In genomic region chr14:61399365-61399764, GRCh38 we compare ENCODE assay signal across 15 cellular contexts.
"Had no signal": no experiment of that assay in that cellular context is flagged by ENCODE, and none has a peak within 500 bp of the region (broad histone marks: within the 10 kb centered on the region; RNA-seq: fewer than 3 reads in every experiment).

No MANE protein-coding gene starts in this region.

- H3K36me3 ChIP-seq: brain microvascular endothelial cell, neutrophil, thyroid gland, uterus had no signal

- H3K4me1 ChIP-seq: parathyroid adenoma, thyroid gland, uterus had no signal

- DNase-seq: activated B cell treated with CpG ODN at 0.5 μM for 24 hours; activated CD4-positive, alpha-beta T cell treated with anti-CD3 and anti-CD28 coated beads, Interleukin-2, amount 10 ng/mL, durations not matched to agents 24 days and 14 days; activated CD8-positive, alpha-beta memory T cell treated with anti-CD3 and anti-CD28 coated beads for 24 hours; activated naive CD8-positive, alpha-beta T cell treated with anti-CD3 and anti-CD28 coated beads, Interleukin-2, amount 10 ng/mL, durations not matched to agents 7 days and 5 days; anterior cingulate cortex; brain microvascular endothelial cell; erythroblast; islet precursor cell; stimulated activated CD4-positive, alpha-beta T cell treated with anti-CD3 and anti-CD28 coated beads, Interleukin-1b, Interleukin-23, amount 100 ng/mL, for 48 hours; thyroid gland; uterus had no signal

- H3K9me3 Mint-ChIP-seq: activated B cell treated with CpG ODN at 0.5 μM for 24 hours; activated CD4-positive, alpha-beta T cell treated with anti-CD3 and anti-CD28 coated beads, Interleukin-2, amount 10 ng/mL, durations not matched to agents 24 days and 14 days; activated naive CD8-positive, alpha-beta T cell treated with anti-CD3 and anti-CD28 coated beads, Interleukin-2, amount 10 ng/mL, durations not matched to agents 7 days and 5 days; T-helper 2 cell treated with Interferon-gamma antibody and Interleukin-4, amounts not matched to agents 5 μg/mL and 100 μg/mL, for 36 hours had no signal

- H3K27me3 Mint-ChIP-seq: activated CD4-positive, alpha-beta T cell treated with anti-CD3 and anti-CD28 coated beads, Interleukin-2, amount 10 ng/mL, durations not matched to agents 24 days and 14 days; activated naive CD8-positive, alpha-beta T cell treated with anti-CD3 and anti-CD28 coated beads, Interleukin-2, amount 10 ng/mL, durations not matched to agents 7 days and 5 days had no signal

- H3K9ac ChIP-seq: parathyroid adenoma had no signal

- H3K27ac Mint-ChIP-seq: activated B cell treated with CpG ODN at 0.5 μM for 24 hours; activated CD4-positive, alpha-beta T cell treated with anti-CD3 and anti-CD28 coated beads, Interleukin-2, amount 10 ng/mL, durations not matched to agents 24 days and 14 days; T-helper 2 cell treated with Interferon-gamma antibody and Interleukin-4, amounts not matched to agents 5 μg/mL and 100 μg/mL, for 36 hours had no signal

- H2AFZ ChIP-seq: parathyroid adenoma had no signal

- H3K4me3 ChIP-seq: lung, thyroid gland, uterus had no signal

- H3K27ac ChIP-seq: brain microvascular endothelial cell, neutrophil, parathyroid adenoma, thyroid gland, uterus had no signal

- H3K4me3 Mint-ChIP-seq: activated B cell treated with CpG ODN at 0.5 μM for 24 hours; activated CD4-positive, alpha-beta T cell treated with anti-CD3 and anti-CD28 coated beads, Interleukin-2, amount 10 ng/mL, durations not matched to agents 24 days and 14 days; T-helper 2 cell treated with Interferon-gamma antibody and Interleukin-4, amounts not matched to agents 5 μg/mL and 100 μg/mL, for 36 hours had no signal

- H3K79me2 ChIP-seq: parathyroid adenoma had no signal

- H3K27me3 ChIP-seq: brain microvascular endothelial cell, neutrophil, thyroid gland, uterus had no signal

- H3K9me3 ChIP-seq: neutrophil, thyroid gland, uterus had no signal
